Comparison of ENCODE assay signal across 22 cellular contexts in genomic region chr20:23666698-23667097, GRCh38. TPM values are rescaled to one million over a fixed set of nuclear protein-coding genes. Genes with fewer than 3 reads are reported as not detected.
DNase-seq lines count a peak whose midpoint lies in the region; ATAC-seq, FAIRE-seq and TF ChIP-seq lines count a peak whose summit lies in the region.
"Had no signal": no experiment of that assay in that cellular context is flagged by ENCODE, and none has a peak within 500 bp of the region (broad histone marks: within the 10 kb centered on the region; RNA-seq: fewer than 3 reads in every experiment).

No MANE protein-coding gene starts in this region.

- no peak for TF ChIP-seq CTCF in activated CD8-positive, alpha-beta T cell treated with anti-CD3 and anti-CD28 coated beads for 36 hours (IDR thresholded peaks at IDR 0.05)
- TF ChIP-seq CTCF in astrocyte (IDR thresholded peaks at IDR 0.05; ENCODE audit: insufficient read depth, low read depth, low read length) (no peak), heart left ventricle (IDR thresholded peaks at IDR 0.05) (no peak), right atrium auricular region (IDR thresholded peaks at IDR 0.05) (no peak), psoas muscle (IDR thresholded peaks at IDR 0.05) (no peak)

- no peak overlapping the region for H2AFZ ChIP-seq in astrocyte (ENCODE audit: low read depth, low read length)

- H3K4me3 ChIP-seq in astrocyte (ENCODE audit: insufficient read depth, low read depth, low read length) (no peak overlapping the region), heart left ventricle (no peak overlapping the region), right atrium auricular region (no peak overlapping the region), psoas muscle (no peak overlapping the region)
- H3K4me3 ChIP-seq: A549, GM12878, HAP-1 had no signal

- CTCF ChIA-PET in activated CD8-positive, alpha-beta T cell treated with anti-CD3 and anti-CD28 coated beads, Interleukin-2, amount 10 ng/mL, durations not matched to agents 7 days and 5 days (lab: Charles Lee), result interaction anchor here (1.2 kb wide), 1 partner anchor 10 kb away, joined by 3 read pairs; no protein-coding TSS in a partner anchor
- CTCF ChIA-PET in activated CD8-positive, alpha-beta T cell treated with anti-CD3 and anti-CD28 coated beads for 36 hours (lab: Charles Lee), result no interaction called here

- H3K27me3 ChIP-seq in astrocyte (ENCODE audit: insufficient read depth, low read length) (no peaks in the 10 kb centered on the region), heart left ventricle (no peaks in the 10 kb centered on the region), right atrium auricular region (no peaks in the 10 kb centered on the region), psoas muscle (ENCODE audit: insufficient read depth in 3 of 3, low read length in 2 of 3) (no peaks in the 10 kb centered on the region)

- H3K27ac Mint-ChIP-seq in activated CD8-positive, alpha-beta T cell treated with anti-CD3 and anti-CD28 coated beads, Interleukin-2, amount 10 ng/mL, durations not matched to agents 7 days and 5 days, result no peak overlapping the region
- no peak overlapping the region for H3K27ac Mint-ChIP-seq in activated CD8-positive, alpha-beta T cell treated with anti-CD3 and anti-CD28 coated beads for 36 hours
- H3K27ac Mint-ChIP-seq in astrocyte (ENCODE audit: unreplicated experiment), result peak overlapping the region; percentile 60
- H3K27ac Mint-ChIP-seq: CD4-positive, CD25-positive, alpha-beta regulatory T cell had no signal

- H3K27ac ChIP-seq in astrocyte (ENCODE audit: low read depth, low read length), result no peak overlapping the region
- H3K27ac ChIP-seq in heart left ventricle, result peak overlapping the region in 3 of 12 donors; percentile 4 to 20 (median 17)
- no peak overlapping the region for H3K27ac ChIP-seq in right atrium auricular region
- no peak overlapping the region for H3K27ac ChIP-seq in psoas muscle
- H3K27ac ChIP-seq: 22Rv1, A549 had no signal

- FAIRE-seq in astrocyte (lab: Jason Lieb, UNC), result no peak
- FAIRE-seq: A549, GM12878 had no signal

- intact Hi-C loops in activated CD8-positive, alpha-beta T cell treated with anti-CD3 and anti-CD28 coated beads for 36 hours (cut with micrococcal nuclease), result no loop called here
- intact Hi-C loops in heart left ventricle (cut with DNase I), result loop anchor here in 8 of 10 donors (5.0 to 10.0 kb wide), 3 partner anchors 62 to 331 kb away; partner anchors contain the start of gene CST9 (in 1 of the 8)
- intact Hi-C loops in psoas muscle (cut with DNase I), result loop anchor here (5.0 kb wide), 1 partner anchor 331 kb away; no protein-coding TSS in a partner anchor

- no peaks in the 10 kb centered on the region for H4K20me1 ChIP-seq in astrocyte (ENCODE audit: insufficient read depth, low read length)

- no peaks in the 10 kb centered on the region for H3K4me1 Mint-ChIP-seq in activated CD8-positive, alpha-beta T cell treated with anti-CD3 and anti-CD28 coated beads, Interleukin-2, amount 10 ng/mL, durations not matched to agents 7 days and 5 days (ENCODE audit: low read depth)
- no peaks in the 10 kb centered on the region for H3K4me1 Mint-ChIP-seq in activated CD8-positive, alpha-beta T cell treated with anti-CD3 and anti-CD28 coated beads for 36 hours (ENCODE audit: low read depth)
- H3K4me1 Mint-ChIP-seq in astrocyte (ENCODE audit: low read depth, unreplicated experiment), result peaks cover 4% of the 10 kb centered on the region
- H3K4me1 Mint-ChIP-seq: CD4-positive, CD25-positive, alpha-beta regulatory T cell; CD8-positive, alpha-beta memory T cell had no signal

- no peak overlapping the region for H3K9ac ChIP-seq in astrocyte (ENCODE audit: low read length)

- H3K36me3 ChIP-seq in astrocyte (ENCODE audit: insufficient read depth, low read length) (no peaks in the 10 kb centered on the region), heart left ventricle (no peaks in the 10 kb centered on the region), right atrium auricular region (no peaks in the 10 kb centered on the region), psoas muscle (ENCODE audit: insufficient read depth in 1 of 2, low read depth in 1 of 2) (no peaks in the 10 kb centered on the region)
- H3K36me3 ChIP-seq: HAP-1 had no signal

- 35 to 49% (median 40%) methylated on average over 3 of the region's 3 CpGs for WGBS in heart left ventricle, 4 donors
- 51 to 63% (median 53%) methylated on average over 3 of the region's 3 CpGs for WGBS in psoas muscle, 3 donors

- TF ChIP-seq POLR2A in heart left ventricle (IDR thresholded peaks at IDR 0.05), result no peak

- no peaks in the 10 kb centered on the region for H3K36me3 Mint-ChIP-seq in activated CD8-positive, alpha-beta T cell treated with anti-CD3 and anti-CD28 coated beads, Interleukin-2, amount 10 ng/mL, durations not matched to agents 7 days and 5 days (ENCODE audit: low read depth)
- no peaks in the 10 kb centered on the region for H3K36me3 Mint-ChIP-seq in activated CD8-positive, alpha-beta T cell treated with anti-CD3 and anti-CD28 coated beads for 36 hours (ENCODE audit: low read depth)
- H3K36me3 Mint-ChIP-seq in astrocyte (ENCODE audit: low read depth, unreplicated experiment), result no peaks in the 10 kb centered on the region
- H3K36me3 Mint-ChIP-seq: CD4-positive, CD25-positive, alpha-beta regulatory T cell; CD8-positive, alpha-beta memory T cell had no signal

- POLR2A ChIA-PET in activated CD8-positive, alpha-beta T cell treated with anti-CD3 and anti-CD28 coated beads, Interleukin-2, amount 10 ng/mL, durations not matched to agents 7 days and 5 days (lab: Charles Lee), result no interaction called here
- POLR2A ChIA-PET in activated CD8-positive, alpha-beta T cell treated with anti-CD3 and anti-CD28 coated beads for 36 hours (lab: Charles Lee), result no interaction called here

- H3K9me3 Mint-ChIP-seq in activated CD8-positive, alpha-beta T cell treated with anti-CD3 and anti-CD28 coated beads, Interleukin-2, amount 10 ng/mL, durations not matched to agents 7 days and 5 days (ENCODE audit: insufficient read depth), result no peaks in the 10 kb centered on the region
- H3K9me3 Mint-ChIP-seq in activated CD8-positive, alpha-beta T cell treated with anti-CD3 and anti-CD28 coated beads for 36 hours, result no peaks in the 10 kb centered on the region
- no peaks in the 10 kb centered on the region for H3K9me3 Mint-ChIP-seq in astrocyte (ENCODE audit: unreplicated experiment)
- H3K9me3 Mint-ChIP-seq: CD4-positive, CD25-positive, alpha-beta regulatory T cell; CD8-positive, alpha-beta memory T cell had no signal

- no peak overlapping the region for H3K4me2 ChIP-seq in astrocyte (ENCODE audit: low read length)
- H3K4me2 ChIP-seq: A549 had no signal

- H3K4me1 ChIP-seq in astrocyte (ENCODE audit: insufficient read depth, low read length) (no peaks in the 10 kb centered on the region), heart left ventricle (peaks cover 0 to 12% (median 1%) of the 10 kb centered on the region in 12 donors), right atrium auricular region (no peaks in the 10 kb centered on the region), psoas muscle (no peaks in the 10 kb centered on the region)
- H3K4me1 ChIP-seq: A549, HAP-1 had no signal

- H3K27me3 Mint-ChIP-seq in activated CD8-positive, alpha-beta T cell treated with anti-CD3 and anti-CD28 coated beads, Interleukin-2, amount 10 ng/mL, durations not matched to agents 7 days and 5 days (ENCODE audit: low read depth), result no peaks in the 10 kb centered on the region
- H3K27me3 Mint-ChIP-seq in activated CD8-positive, alpha-beta T cell treated with anti-CD3 and anti-CD28 coated beads for 36 hours, result no peaks in the 10 kb centered on the region
- H3K27me3 Mint-ChIP-seq in astrocyte (ENCODE audit: low read depth, unreplicated experiment), result no peaks in the 10 kb centered on the region
- H3K27me3 Mint-ChIP-seq: CD4-positive, CD25-positive, alpha-beta regulatory T cell; CD8-positive, alpha-beta memory T cell had no signal

- DNase-seq in activated CD8-positive, alpha-beta T cell treated with anti-CD3 and anti-CD28 coated beads, Interleukin-2, amount 10 ng/mL, durations not matched to agents 7 days and 5 days, result peak; percentile 9
- DNase-seq in activated CD8-positive, alpha-beta T cell treated with anti-CD3 and anti-CD28 coated beads for 36 hours, result no peak
- DNase-seq in astrocyte (ENCODE audit: low read depth) (no peak), heart left ventricle (peak in 3 of 5 donors; percentile 44 to 57 (median 44)), right atrium auricular region (ENCODE audit: low spot score) (peak; percentile 54), psoas muscle (no peak), NCI-H2029 treated with DMSO at 0.1 percent for 48 hours (lab: John Stamatoyannopoulos, UW) (no peak)
- DNase-seq: AML-193; C1 segment of cervical spinal cord; CD4-positive, CD25-positive, alpha-beta regulatory T cell; CD8-positive, alpha-beta memory T cell; COR-L47; DMS 273 treated with DMSO at 0.1 percent for 48 hours; DMS53; DND-41 had no signal

- H3K4me3 Mint-ChIP-seq in activated CD8-positive, alpha-beta T cell treated with anti-CD3 and anti-CD28 coated beads, Interleukin-2, amount 10 ng/mL, durations not matched to agents 7 days and 5 days, result no peak overlapping the region
- H3K4me3 Mint-ChIP-seq in activated CD8-positive, alpha-beta T cell treated with anti-CD3 and anti-CD28 coated beads for 36 hours, result no peak overlapping the region
- H3K4me3 Mint-ChIP-seq in astrocyte (ENCODE audit: unreplicated experiment), result no peak overlapping the region
- H3K4me3 Mint-ChIP-seq: CD4-positive, CD25-positive, alpha-beta regulatory T cell; CD8-positive, alpha-beta memory T cell had no signal

- no peaks in the 10 kb centered on the region for H3K9me3 ChIP-seq in astrocyte (ENCODE audit: insufficient read depth, low read depth, low read length)
- no peaks in the 10 kb centered on the region for H3K9me3 ChIP-seq in heart left ventricle
- no peaks in the 10 kb centered on the region for H3K9me3 ChIP-seq in right atrium auricular region
- no peaks in the 10 kb centered on the region for H3K9me3 ChIP-seq in psoas muscle
- H3K9me3 ChIP-seq: A549, HAP-1 had no signal

- H3K79me2 ChIP-seq in astrocyte (ENCODE audit: insufficient read depth, low read length), result no peaks in the 10 kb centered on the region

- no peak for ATAC-seq in activated CD8-positive, alpha-beta T cell treated with anti-CD3 and anti-CD28 coated beads, Interleukin-2, amount 10 ng/mL, durations not matched to agents 7 days and 5 days
- no peak for ATAC-seq in activated CD8-positive, alpha-beta T cell treated with anti-CD3 and anti-CD28 coated beads for 36 hours
- ATAC-seq in heart left ventricle (peak in 2 of 4 donors; percentile 35 to 54), psoas muscle (no peak), HG03095 (IDR thresholded peaks at IDR 0.05; ENCODE audit: unreplicated experiment) (no peak)
- ATAC-seq: GM12878 had no signal

RNA-seq across cellular contexts. Expression of gene CST4, which starts 22.1 kb away (rescaled TPM):
- total RNA-seq in activated CD8-positive, alpha-beta T cell treated with anti-CD3 and anti-CD28 coated beads, Interleukin-2, amount 10 ng/mL, durations not matched to agents 7 days and 5 days, result not detected
- total RNA-seq in activated CD8-positive, alpha-beta T cell treated with anti-CD3 and anti-CD28 coated beads for 36 hours, result not detected
- not detected in 2 replicates for total RNA-seq in astrocyte
- total RNA-seq in heart left ventricle, result not detected
- not detected for polyA plus RNA-seq in heart left ventricle
- not detected for total RNA-seq in right atrium auricular region
- not detected for total RNA-seq in psoas muscle
- polyA plus RNA-seq in psoas muscle, result not detected
- total RNA-seq: CD4-positive, CD25-positive, alpha-beta regulatory T cell; CD8-positive, alpha-beta memory T cell; G401; GM12878; H4 had no signal
- polyA plus RNA-seq: A549; CD4-positive, CD25-positive, alpha-beta regulatory T cell; CD8-positive, alpha-beta memory T cell; GM12878 had no signal

RNA-seq across cellular contexts. Expression of gene CST3, which starts 28.9 kb away (rescaled TPM):
- under 1 TPM; 0.47 to 0.50 TPM for total RNA-seq in activated CD8-positive, alpha-beta T cell treated with anti-CD3 and anti-CD28 coated beads, Interleukin-2, amount 10 ng/mL, durations not matched to agents 7 days and 5 days
- 1 to 10 TPM in 1 of 2 experiments, under 1 TPM in 1; 0.72 to 1.2 TPM for total RNA-seq in activated CD8-positive, alpha-beta T cell treated with anti-CD3 and anti-CD28 coated beads for 36 hours
- 316 and 355 TPM in 2 replicates for total RNA-seq in astrocyte
- 1,000 to 10,000 TPM in 3 of 9 donors, 100 to 1,000 TPM in 6; 482 to 1,194 (median 708) TPM for total RNA-seq in heart left ventricle
- polyA plus RNA-seq in heart left ventricle, result 100 to 1,000 TPM; 240 to 611 TPM
- total RNA-seq in right atrium auricular region, result 100 to 1,000 TPM; 884 to 914 TPM
- total RNA-seq in psoas muscle, result 100 to 1,000 TPM; 422 to 713 (median 508) TPM
- 100 to 1,000 TPM; 374 to 415 (median 394) TPM for polyA plus RNA-seq in psoas muscle

Comparison
In these comparisons a context has a peak if more than half of its experiments do, and no peak if none do; other contexts are left out.
1. DNase-seq: peak in activated CD8-positive, alpha-beta T cell treated with anti-CD3 and anti-CD28 coated beads, Interleukin-2, amount 10 ng/mL, durations not matched to agents 7 days and 5 days (single experiment), heart left ventricle (3 of 5) and right atrium auricular region (single experiment); none in activated CD8-positive, alpha-beta T cell treated with anti-CD3 and anti-CD28 coated beads for 36 hours (single experiment), astrocyte (single experiment), psoas muscle (0 of 2) and NCI-H2029 treated with DMSO at 0.1 percent for 48 hours (single experiment).
2. RNA of gene CST3, which starts 28.9 kb away (total RNA-seq): 884 to 914 TPM in right atrium auricular region, 482 to 1,194 TPM in heart left ventricle, 422 to 713 TPM in psoas muscle and 316 to 355 TPM in astrocyte; 0.72 to 1.2 TPM in activated CD8-positive, alpha-beta T cell treated with anti-CD3 and anti-CD28 coated beads for 36 hours and 0.47 to 0.50 TPM in activated CD8-positive, alpha-beta T cell treated with anti-CD3 and anti-CD28 coated beads, Interleukin-2, amount 10 ng/mL, durations not matched to agents 7 days and 5 days; every median in the first group is over 100 times any median in the second.